Comparison of ENCODE assay signal across 8 cellular contexts in the genomic region with DNA sequence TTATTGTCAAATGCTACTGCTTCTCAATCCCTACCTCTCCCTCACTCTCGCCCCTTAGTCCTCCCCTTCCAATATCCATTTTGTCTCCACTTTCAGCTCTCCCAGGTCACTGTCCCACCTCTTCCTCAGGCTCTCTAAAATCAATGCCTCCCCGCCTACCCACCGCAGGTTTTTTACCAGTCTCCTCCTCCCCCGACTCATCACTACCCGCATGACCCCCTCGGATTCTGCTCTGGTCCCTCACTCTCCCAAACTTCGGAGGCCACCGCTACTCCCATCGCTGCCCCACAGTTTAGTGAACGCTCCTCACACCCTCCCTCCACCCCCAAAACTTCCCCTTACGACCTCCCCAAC.
DNase-seq lines count a peak whose midpoint lies in the region; ATAC-seq and TF ChIP-seq lines count a peak whose summit lies in the region.

No MANE protein-coding gene starts in this region.

- TF ChIP-seq CTCF in HFF-Myc (IDR thresholded peaks at IDR 0.05; ENCODE audit: low read depth, low read length, missing control alignments): no peak

- H3K9ac ChIP-seq in endocrine pancreas (ENCODE audit: control insufficient read depth, insufficient read depth, low read length) (peak overlapping the region; percentile 77), mucosa of stomach (ENCODE audit: low read length) (peak overlapping the region; percentile 84)

- H3K36me3 ChIP-seq in endocrine pancreas (ENCODE audit: control insufficient read depth, insufficient read depth, low read length): no peaks in the 10 kb centered on the region
- H3K36me3 ChIP-seq in mucosa of stomach (ENCODE audit: control insufficient read depth, insufficient read depth, low read length): no peaks in the 10 kb centered on the region

- H3K27me3 ChIP-seq in endocrine pancreas (ENCODE audit: control insufficient read depth, insufficient read depth, low read length) (no peaks in the 10 kb centered on the region), mucosa of stomach (ENCODE audit: control insufficient read depth, insufficient read depth, low read length) (no peaks in the 10 kb centered on the region)

- ATAC-seq in GM21723 (IDR thresholded peaks at IDR 0.05; ENCODE audit: unreplicated experiment) (no peak), HG02763 (IDR thresholded peaks at IDR 0.05; ENCODE audit: unreplicated experiment) (no peak), HG02938 (IDR thresholded peaks at IDR 0.05; ENCODE audit: unreplicated experiment) (no peak)

- peak; percentile 69 for DNase-seq in D341Med (ENCODE audit: low spot score)
- no peak for DNase-seq in HFF-Myc (ENCODE audit: extremely low read depth, low read depth)
- DNase-seq in T-helper 2 cell: peak in 3 of 5 experiments; percentile 20 to 57 (median 24)

- H3K9me3 ChIP-seq in endocrine pancreas (ENCODE audit: control insufficient read depth, low read length): no peaks in the 10 kb centered on the region
- no peaks in the 10 kb centered on the region for H3K9me3 ChIP-seq in mucosa of stomach (ENCODE audit: control insufficient read depth, low read length)

- peak overlapping the region; percentile 78 for H3K4me3 ChIP-seq in HFF-Myc (replicated peaks; ENCODE audit: low read depth, low read length)
- peak overlapping the region; percentile 95 for H3K4me3 ChIP-seq in endocrine pancreas (ENCODE audit: control insufficient read depth, insufficient read depth, low read length)
- peak overlapping the region; percentile 95 for H3K4me3 ChIP-seq in mucosa of stomach (ENCODE audit: low read length)

- H3K4me1 ChIP-seq in endocrine pancreas (ENCODE audit: control insufficient read depth, insufficient read depth, low read length) (no peaks in the 10 kb centered on the region), mucosa of stomach (ENCODE audit: control insufficient read depth, insufficient read depth, low read length) (peaks cover 7% of the 10 kb centered on the region)
